In the genomic region with DNA sequence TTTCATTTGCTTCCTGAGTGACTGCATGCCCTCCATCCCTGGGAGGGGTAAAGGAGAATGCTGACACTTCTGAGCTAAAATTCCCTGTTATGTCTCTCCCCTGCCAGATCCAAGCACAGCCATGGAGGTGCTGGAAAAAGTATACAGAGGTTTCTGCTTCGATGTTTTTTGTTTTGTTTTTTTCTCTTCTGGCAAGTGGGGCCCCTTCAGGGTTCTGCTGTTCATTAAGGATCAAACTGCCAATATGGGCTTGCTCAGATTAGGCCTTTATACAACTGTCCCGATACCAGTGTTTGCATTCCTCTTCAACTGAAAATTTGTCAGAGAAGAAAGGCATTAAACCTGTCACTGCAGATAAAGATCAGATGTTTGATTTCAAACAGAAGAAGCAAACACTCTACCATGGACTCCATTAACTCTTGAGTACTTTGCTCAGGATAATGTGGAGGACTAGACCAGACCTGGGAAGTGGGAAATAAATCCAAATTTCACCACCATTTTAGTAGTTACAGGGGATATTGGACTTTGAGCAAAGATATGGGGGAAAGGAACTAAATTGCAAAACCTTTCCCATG, we compare ENCODE assay signal across 1 cellular context.
A peak's percentile ranks its signal among the peaks of the same experiment; 100 is the strongest.
TF ChIP-seq lines count a peak whose summit lies in the region.

No MANE protein-coding gene starts in this region.

TF ChIP-seq in SK-N-SH, 30 proteins besides CTCF, POLR2A, EP300 and RAD21 (continued from another document):
- TF ChIP-seq CHD2 (IDR thresholded peaks at IDR 0.05; ENCODE audit: low read length, partially characterized antibody) (peak; percentile 84), GABPA (IDR thresholded peaks at IDR 0.05; ENCODE audit: low read depth) (no peak), NFIC (IDR thresholded peaks at IDR 0.05; ENCODE audit: borderline replicate concordance) (no peak), SIN3A (IDR thresholded peaks at IDR 0.05; ENCODE audit: borderline replicate concordance, low read depth, low read length) (no peak), MXI1 (IDR thresholded peaks at IDR 0.05; ENCODE audit: low read depth, low read length) (no peak), TCF12 (IDR thresholded peaks at IDR 0.05) (0 out of 2 replicates have a peak, but pooled peaks have one; percentile 22), USF1 (IDR thresholded peaks at IDR 0.05; ENCODE audit: borderline replicate concordance, low read depth) (no peak), FOXJ3 (CRISPR knock-in tag; IDR thresholded peaks at IDR 0.05) (0 out of 2 replicates have a peak, but pooled peaks have one; percentile 51), RCOR1 (IDR thresholded peaks at IDR 0.05; ENCODE audit: low read length) (peak; percentile 77), RFX5 (IDR thresholded peaks at IDR 0.05; ENCODE audit: low read length) (0 out of 2 replicates have a peak, but pooled peaks have one; percentile 15), ELF1 (IDR thresholded peaks at IDR 0.05) (no peak), EZH2phosphoT487 (IDR thresholded peaks at IDR 0.05; ENCODE audit: borderline replicate concordance, low read depth) (no peak), NRF1 (IDR thresholded peaks at IDR 0.05; ENCODE audit: low read depth, low read length) (no peak), GATA2 (CRISPR knock-in tag; IDR thresholded peaks at IDR 0.05) (peak; percentile 91)
- TF ChIP-seq, protein P1, sequence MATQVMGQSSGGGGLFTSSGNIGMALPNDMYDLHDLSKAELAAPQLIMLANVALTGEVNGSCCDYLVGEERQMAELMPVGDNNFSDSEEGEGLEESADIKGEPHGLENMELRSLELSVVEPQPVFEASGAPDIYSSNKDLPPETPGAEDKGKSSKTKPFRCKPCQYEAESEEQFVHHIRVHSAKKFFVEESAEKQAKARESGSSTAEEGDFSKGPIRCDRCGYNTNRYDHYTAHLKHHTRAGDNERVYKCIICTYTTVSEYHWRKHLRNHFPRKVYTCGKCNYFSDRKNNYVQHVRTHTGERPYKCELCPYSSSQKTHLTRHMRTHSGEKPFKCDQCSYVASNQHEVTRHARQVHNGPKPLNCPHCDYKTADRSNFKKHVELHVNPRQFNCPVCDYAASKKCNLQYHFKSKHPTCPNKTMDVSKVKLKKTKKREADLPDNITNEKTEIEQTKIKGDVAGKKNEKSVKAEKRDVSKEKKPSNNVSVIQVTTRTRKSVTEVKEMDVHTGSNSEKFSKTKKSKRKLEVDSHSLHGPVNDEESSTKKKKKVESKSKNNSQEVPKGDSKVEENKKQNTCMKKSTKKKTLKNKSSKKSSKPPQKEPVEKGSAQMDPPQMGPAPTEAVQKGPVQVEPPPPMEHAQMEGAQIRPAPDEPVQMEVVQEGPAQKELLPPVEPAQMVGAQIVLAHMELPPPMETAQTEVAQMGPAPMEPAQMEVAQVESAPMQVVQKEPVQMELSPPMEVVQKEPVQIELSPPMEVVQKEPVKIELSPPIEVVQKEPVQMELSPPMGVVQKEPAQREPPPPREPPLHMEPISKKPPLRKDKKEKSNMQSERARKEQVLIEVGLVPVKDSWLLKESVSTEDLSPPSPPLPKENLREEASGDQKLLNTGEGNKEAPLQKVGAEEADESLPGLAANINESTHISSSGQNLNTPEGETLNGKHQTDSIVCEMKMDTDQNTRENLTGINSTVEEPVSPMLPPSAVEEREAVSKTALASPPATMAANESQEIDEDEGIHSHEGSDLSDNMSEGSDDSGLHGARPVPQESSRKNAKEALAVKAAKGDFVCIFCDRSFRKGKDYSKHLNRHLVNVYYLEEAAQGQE (IDR thresholded peaks at IDR 0.05; ENCODE audit: low read depth, low read length) = no peak
- TF ChIP-seq, protein P2, sequence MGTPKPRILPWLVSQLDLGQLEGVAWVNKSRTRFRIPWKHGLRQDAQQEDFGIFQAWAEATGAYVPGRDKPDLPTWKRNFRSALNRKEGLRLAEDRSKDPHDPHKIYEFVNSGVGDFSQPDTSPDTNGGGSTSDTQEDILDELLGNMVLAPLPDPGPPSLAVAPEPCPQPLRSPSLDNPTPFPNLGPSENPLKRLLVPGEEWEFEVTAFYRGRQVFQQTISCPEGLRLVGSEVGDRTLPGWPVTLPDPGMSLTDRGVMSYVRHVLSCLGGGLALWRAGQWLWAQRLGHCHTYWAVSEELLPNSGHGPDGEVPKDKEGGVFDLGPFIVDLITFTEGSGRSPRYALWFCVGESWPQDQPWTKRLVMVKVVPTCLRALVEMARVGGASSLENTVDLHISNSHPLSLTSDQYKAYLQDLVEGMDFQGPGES (IDR thresholded peaks at IDR 0.05; ENCODE audit: low read depth, low read length) = no peak
- TF ChIP-seq, protein P3, sequence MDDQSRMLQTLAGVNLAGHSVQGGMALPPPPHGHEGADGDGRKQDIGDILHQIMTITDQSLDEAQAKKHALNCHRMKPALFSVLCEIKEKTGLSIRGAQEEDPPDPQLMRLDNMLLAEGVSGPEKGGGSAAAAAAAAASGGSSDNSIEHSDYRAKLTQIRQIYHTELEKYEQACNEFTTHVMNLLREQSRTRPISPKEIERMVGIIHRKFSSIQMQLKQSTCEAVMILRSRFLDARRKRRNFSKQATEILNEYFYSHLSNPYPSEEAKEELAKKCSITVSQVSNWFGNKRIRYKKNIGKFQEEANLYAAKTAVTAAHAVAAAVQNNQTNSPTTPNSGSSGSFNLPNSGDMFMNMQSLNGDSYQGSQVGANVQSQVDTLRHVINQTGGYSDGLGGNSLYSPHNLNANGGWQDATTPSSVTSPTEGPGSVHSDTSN (IDR thresholded peaks at IDR 0.05) = no peak
- TF ChIP-seq, protein P4, sequence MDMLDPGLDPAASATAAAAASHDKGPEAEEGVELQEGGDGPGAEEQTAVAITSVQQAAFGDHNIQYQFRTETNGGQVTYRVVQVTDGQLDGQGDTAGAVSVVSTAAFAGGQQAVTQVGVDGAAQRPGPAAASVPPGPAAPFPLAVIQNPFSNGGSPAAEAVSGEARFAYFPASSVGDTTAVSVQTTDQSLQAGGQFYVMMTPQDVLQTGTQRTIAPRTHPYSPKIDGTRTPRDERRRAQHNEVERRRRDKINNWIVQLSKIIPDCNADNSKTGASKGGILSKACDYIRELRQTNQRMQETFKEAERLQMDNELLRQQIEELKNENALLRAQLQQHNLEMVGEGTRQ (IDR thresholded peaks at IDR 0.05; ENCODE audit: borderline replicate concordance, low read depth, low read length) = no peak
